8 cellular contexts compared by ENCODE assay signal in the genomic region with DNA sequence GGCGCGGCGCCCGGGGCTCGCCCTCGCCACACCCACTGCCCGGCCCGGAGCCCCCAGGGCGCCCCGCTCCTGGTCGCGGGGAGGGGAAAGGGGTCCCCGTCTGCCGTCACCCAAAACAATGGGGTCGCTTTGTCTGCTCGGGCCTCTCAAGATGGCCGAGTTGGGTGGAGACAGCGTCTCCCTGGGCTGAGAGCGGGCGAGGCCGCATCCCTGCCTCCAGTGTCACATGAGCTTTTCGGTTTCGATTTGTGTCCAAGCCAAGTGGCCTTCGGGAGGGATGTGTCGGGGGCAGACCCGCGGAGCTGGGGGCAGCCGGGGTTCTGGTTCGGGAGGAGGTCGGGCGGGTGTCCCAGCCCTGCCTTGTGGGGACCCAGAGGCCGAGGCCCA. TPM values are rescaled to one million over a fixed set of nuclear protein-coding genes. Genes with fewer than 3 reads are reported as not detected.
DNase-seq lines count a peak whose midpoint lies in the region; ATAC-seq and TF ChIP-seq lines count a peak whose summit lies in the region.

No MANE protein-coding gene starts in this region.

- no peaks in the 10 kb centered on the region for H3K9me3 Mint-ChIP-seq in type B pancreatic cell

- H3K36me3 Mint-ChIP-seq in type B pancreatic cell: peaks cover 7% of the 10 kb centered on the region

- peak overlapping the region; percentile 92 for H3K27ac ChIP-seq in osteoblast (ENCODE audit: low read depth, low read length)

- peaks cover 24% of the 10 kb centered on the region for H3K36me3 ChIP-seq in osteoblast (ENCODE audit: insufficient read depth, low read length)

- TF ChIP-seq CTCF in osteoblast (IDR thresholded peaks at IDR 0.05; ENCODE audit: extremely low read depth, low read depth, low read length): no peak
- no peak for TF ChIP-seq CTCF in type B pancreatic cell (conservative IDR thresholded peaks at IDR 0.05)

- peak overlapping the region; percentile 66 for H2AFZ ChIP-seq in osteoblast (ENCODE audit: low read length)

- H3K27me3 ChIP-seq in osteoblast (ENCODE audit: insufficient read depth, low read length): no peaks in the 10 kb centered on the region

- H3K4me1 Mint-ChIP-seq in type B pancreatic cell (ENCODE audit: unreplicated experiment): peaks cover 37% of the 10 kb centered on the region

- H3K9me3 ChIP-seq in osteoblast (ENCODE audit: low read depth, low read length): no peaks in the 10 kb centered on the region

- H3K27ac Mint-ChIP-seq in type B pancreatic cell: peak overlapping the region; percentile 85

- H4K20me1 ChIP-seq in osteoblast (ENCODE audit: insufficient read depth, low read length): peaks cover 18% of the 10 kb centered on the region

- peaks cover 60% of the 10 kb centered on the region for H3K79me2 ChIP-seq in osteoblast (ENCODE audit: insufficient read depth, low read length)

- ATAC-seq in GM19463 (IDR thresholded peaks at IDR 0.05; ENCODE audit: unreplicated experiment): peak; percentile 32

- H3K4me3 ChIP-seq in osteoblast (ENCODE audit: insufficient read depth, low read length): peak overlapping the region; percentile 97

- DNase-seq in COLO668 (lab: John Stamatoyannopoulos, UW; ENCODE audit: unreplicated experiment) (peak; percentile 72), HK-2 (ENCODE audit: unreplicated experiment) (peak; percentile 57), RPMI7951 (ENCODE audit: low read depth) (peak; percentile 68), germinal center (ENCODE audit: low spot score) (peak; percentile 63), osteoblast (ENCODE audit: insufficient read length, low spot score, missing footprints) (peak; percentile 97), type B pancreatic cell (ENCODE audit: extremely low spot score, unreplicated experiment) (no peak)
- peak; percentile 43 for DNase-seq in activated naive CD4-positive, alpha-beta T cell treated with anti-CD3 and anti-CD28 coated beads, Interleukin-2, amount 50 U/mL, for 16 hours

- peaks cover 5% of the 10 kb centered on the region for H3K27me3 Mint-ChIP-seq in type B pancreatic cell

- peak overlapping the region; percentile 82 for H3K4me2 ChIP-seq in osteoblast (ENCODE audit: insufficient read depth, low read length)

- H3K4me3 Mint-ChIP-seq in type B pancreatic cell: peak overlapping the region; percentile 92

- H3K4me1 ChIP-seq in osteoblast (ENCODE audit: insufficient read depth, low read length): peaks cover 33% of the 10 kb centered on the region

RNA-seq across cellular contexts. Expression of a gene that starts 0.8 kb away (rescaled TPM):
- 167 and 171 TPM in 2 replicates for total RNA-seq in RPMI7951 (2014; rRNA removed; shearing (Covaris generic))
- total RNA-seq in osteoblast (332 and 340 TPM in 2 replicates), type B pancreatic cell (ENCODE audit: low replicate concordance) (413 and 489 TPM in 2 replicates)
